ENCODE assay signal across 10 cellular contexts in the genomic region with DNA sequence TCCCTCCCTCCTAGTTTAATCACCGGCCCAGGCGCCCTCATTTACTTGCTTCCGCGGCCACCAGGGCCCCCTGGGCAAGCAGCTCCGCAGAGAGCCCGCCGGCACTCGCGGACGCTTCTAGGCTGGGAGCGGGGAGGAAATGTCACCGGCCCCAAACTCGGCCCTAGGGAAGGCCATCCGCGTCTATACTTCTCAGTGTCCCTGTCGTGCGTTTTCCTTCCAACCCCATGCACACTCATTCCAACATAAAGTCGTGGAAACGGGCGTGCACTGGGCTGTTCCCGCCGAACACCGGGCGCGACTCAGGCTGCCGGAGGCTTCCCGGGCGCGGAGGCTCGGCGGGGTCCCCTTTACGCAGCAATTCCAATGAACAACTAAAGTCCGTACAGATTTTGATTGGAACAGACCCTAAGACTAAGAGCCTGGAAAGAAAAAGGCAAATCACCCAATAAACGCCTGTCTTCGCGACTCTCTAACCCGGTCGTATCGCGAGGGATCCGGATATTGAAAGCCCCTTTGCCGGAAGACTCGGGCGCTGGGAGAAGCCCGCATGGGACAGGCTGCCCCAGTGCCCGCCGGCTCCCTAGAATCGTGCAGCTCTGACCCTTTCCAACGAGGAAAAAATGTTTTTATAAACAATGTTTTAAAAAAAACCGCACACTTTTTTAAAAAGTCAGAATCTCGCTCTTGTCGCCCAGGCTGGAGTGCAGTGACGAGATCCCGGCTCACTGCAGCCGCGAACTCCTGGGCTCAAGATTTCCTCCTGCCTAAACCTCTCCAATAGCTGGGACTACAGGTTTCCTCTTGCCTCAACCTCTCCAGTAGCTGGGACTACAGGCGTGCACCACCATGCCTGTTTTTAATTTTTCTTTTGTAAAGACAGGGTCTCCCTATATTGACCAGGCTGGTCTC. TPM values are rescaled to one million over a fixed set of nuclear protein-coding genes. Genes with fewer than 3 reads are reported as not detected.
A peak's percentile ranks its signal among the peaks of the same experiment; 100 is the strongest.
DNase-seq lines count a peak whose midpoint lies in the region; ATAC-seq and TF ChIP-seq lines count a peak whose summit lies in the region.
"Had no signal": no experiment of that assay in that cellular context is flagged by ENCODE, and none has a peak within 500 bp of the region (broad histone marks: within the 10 kb centered on the region; RNA-seq: fewer than 3 reads in every experiment).

No MANE protein-coding gene starts in this region.

- no peaks in the 10 kb centered on the region for H3K9me3 ChIP-seq in transverse colon

- intact Hi-C loops in left colon (cut with DNase I, micrococcal nuclease) = no loop called here
- intact Hi-C loops in transverse colon (cut with DNase I; ENCODE audit: low total_unique reads) = no loop called here

- TF ChIP-seq POLR2A in transverse colon (IDR thresholded peaks at IDR 0.05) = no peak

- no peaks in the 10 kb centered on the region for H3K9me3 Mint-ChIP-seq in activated naive CD4-positive, alpha-beta T cell treated with anti-CD3 and anti-CD28 coated beads, Interleukin-2, amount 10 ng/mL, durations not matched to agents 7 days and 5 days
- H3K9me3 Mint-ChIP-seq in activated naive CD8-positive, alpha-beta T cell (ENCODE audit: low read depth) = no peaks in the 10 kb centered on the region

- DNase-seq in activated naive CD4-positive, alpha-beta T cell treated with anti-CD3 and anti-CD28 coated beads, Interleukin-2, amount 10 ng/mL, durations not matched to agents 7 days and 5 days = no peak
- DNase-seq in activated naive CD4-positive, alpha-beta T cell (lab: John Stamatoyannopoulos, UW) = no peak
- peak in 1 of 2 donors; percentile 36 for DNase-seq in left colon
- peak; percentile 14 for DNase-seq in transverse colon
- no peak for DNase-seq in NOMO-1 treated with DMSO at 0.1 percent for 48 hours (lab: John Stamatoyannopoulos, UW; ENCODE audit: unreplicated experiment)
- DNase-seq in pons (ENCODE audit: low spot score) = no peak
- DNase-seq: NCI-H1105 treated with DMSO at 0.1 percent for 48 hours had no signal

- TF ChIP-seq CTCF in transverse colon (IDR thresholded peaks at IDR 0.05) = no peak

- H3K27ac Mint-ChIP-seq in activated naive CD4-positive, alpha-beta T cell treated with anti-CD3 and anti-CD28 coated beads, Interleukin-2, amount 10 ng/mL, durations not matched to agents 7 days and 5 days = no peak overlapping the region
- no peak overlapping the region for H3K27ac Mint-ChIP-seq in activated naive CD8-positive, alpha-beta T cell

- peaks cover 87% of the 10 kb centered on the region for H3K27me3 Mint-ChIP-seq in activated naive CD4-positive, alpha-beta T cell treated with anti-CD3 and anti-CD28 coated beads, Interleukin-2, amount 10 ng/mL, durations not matched to agents 7 days and 5 days
- H3K27me3 Mint-ChIP-seq in activated naive CD8-positive, alpha-beta T cell = peaks cover 53% of the 10 kb centered on the region

- 6 to 20% methylated on average over 8 to 57 of the region's 57 CpGs for WGBS in transverse colon (ENCODE audit: low coverage in 1 of 2), 2 donors

- H3K27ac ChIP-seq in transverse colon = peak overlapping the region in 3 of 4 donors; percentile 72 to 88 (median 79)

- CTCF ChIA-PET in activated naive CD4-positive, alpha-beta T cell treated with anti-CD3 and anti-CD28 coated beads, Interleukin-2, amount 10 ng/mL, durations not matched to agents 7 days and 5 days (lab: Charles Lee) = interaction anchor here (0.6 to 2.8 kb wide), 10 partner anchors 22 to 378 kb away, joined by 3 to 23 read pairs (median 4); no protein-coding TSS in a partner anchor

- H3K4me1 ChIP-seq in transverse colon = peaks cover 5 to 39% (median 31%) of the 10 kb centered on the region in 4 donors

- in situ Hi-C loops in transverse colon (cut with MboI; ENCODE audit: low pct_ligation_motif_present in 1 of 4, low pct_unique_long_range_greater_than_20kb in 1 of 4, low sequenced_read_pairs in 3 of 4) = loop anchor here in 3 of 4 donors (25.0 kb wide), 2 partner anchors 338 to 363 kb away; no protein-coding TSS in a partner anchor

- H3K27me3 ChIP-seq in transverse colon = peaks cover 87% of the 10 kb centered on the region

- TF ChIP-seq EP300 in transverse colon (IDR thresholded peaks at IDR 0.05; ENCODE audit: low read depth) = no peak

- H3K4me3 Mint-ChIP-seq in activated naive CD4-positive, alpha-beta T cell treated with anti-CD3 and anti-CD28 coated beads, Interleukin-2, amount 10 ng/mL, durations not matched to agents 7 days and 5 days = peak overlapping the region; percentile 59
- H3K4me3 Mint-ChIP-seq in activated naive CD8-positive, alpha-beta T cell = peak overlapping the region; percentile 81

- no peaks in the 10 kb centered on the region for H3K36me3 Mint-ChIP-seq in activated naive CD4-positive, alpha-beta T cell treated with anti-CD3 and anti-CD28 coated beads, Interleukin-2, amount 10 ng/mL, durations not matched to agents 7 days and 5 days
- no peaks in the 10 kb centered on the region for H3K36me3 Mint-ChIP-seq in activated naive CD8-positive, alpha-beta T cell

- H3K36me3 ChIP-seq in transverse colon = no peaks in the 10 kb centered on the region

- peak overlapping the region; percentile 2 to 61 (median 48) for H3K4me3 ChIP-seq in transverse colon

- ATAC-seq in left colon = peak; percentile 6
- ATAC-seq in HG03159 (IDR thresholded peaks at IDR 0.05; ENCODE audit: unreplicated experiment) = no peak

- peaks cover 29% of the 10 kb centered on the region for H3K4me1 Mint-ChIP-seq in activated naive CD4-positive, alpha-beta T cell treated with anti-CD3 and anti-CD28 coated beads, Interleukin-2, amount 10 ng/mL, durations not matched to agents 7 days and 5 days
- peaks cover 31% of the 10 kb centered on the region for H3K4me1 Mint-ChIP-seq in activated naive CD8-positive, alpha-beta T cell (ENCODE audit: low read depth)

RNA-seq across cellular contexts. Expression of a gene that starts 1.3 kb away (rescaled TPM):
- total RNA-seq in left colon (10 to 100 TPM; 11.6 to 31.3 TPM), transverse colon (1 to 10 TPM in 3 of 4 donors, under 1 TPM in 1; 1.00 to 9.2 (median 6.3) TPM)
- total RNA-seq: subcutaneous adipose tissue had no signal
